8 cellular contexts compared by ENCODE assay signal in genomic region chr19:42528354-42529247, GRCh38. TPM values are rescaled to one million over a fixed set of nuclear protein-coding genes. Genes with fewer than 3 reads are reported as not detected.
DNase-seq lines count a peak whose midpoint lies in the region; ATAC-seq and TF ChIP-seq lines count a peak whose summit lies in the region.

CEACAM1 (minus strand) TSS chr19:42528481; CDS start chr19:42528374, 107 bp downstream.

- POLR2A ChIA-PET in CD8-positive, alpha-beta T cell (lab: Charles Lee): interaction anchor here (1.1 to 1.7 kb wide), 3 partner anchors 78 to 426 kb away, joined by 3 to 11 read pairs (median 3); no protein-coding TSS in a partner anchor

- 19 to 21% methylated on average over 2 to 4 of the region's 7 CpGs for WGBS in esophagus squamous epithelium, 2 donors

- peak within 1 kb of the TSS; percentile 72 for H3K4me3 Mint-ChIP-seq in CD8-positive, alpha-beta T cell

- intact Hi-C loops in CD8-positive, alpha-beta T cell (cut with DNase I, micrococcal nuclease): loop anchor here in 1 of 2 experiments (1.0 to 2.0 kb wide), 2 partner anchors 78 to 420 kb away; no protein-coding TSS in a partner anchor
- intact Hi-C loops in esophagus squamous epithelium (cut with DNase I): loop anchor here (2.0 kb wide), 1 partner anchor 78 kb away; no protein-coding TSS in a partner anchor

- no peaks in the 10 kb centered on the region for H3K36me3 Mint-ChIP-seq in CD8-positive, alpha-beta T cell

- peak within 1 kb of the TSS; percentile 45 for H3K4me3 ChIP-seq in CD8-positive, alpha-beta T cell (ENCODE audit: low read depth, low read length)
- H3K4me3 ChIP-seq in esophagus squamous epithelium (peak within 1 kb of the TSS; percentile 25 to 55 (median 34)), skin epidermis (peak within 1 kb of the TSS in 2 of 7 experiments; percentile 5 to 20)

- peak in 1 of 4 donors; percentile 60 for TF ChIP-seq POLR2A in esophagus squamous epithelium (IDR thresholded peaks at IDR 0.05)

- CTCF ChIA-PET in CD8-positive, alpha-beta T cell (lab: Charles Lee): interaction anchor here (0.6 to 6.4 kb wide), 21 partner anchors 10 to 493 kb away, joined by 3 to 115 read pairs (median 6); partner anchors contain the start of gene CXCL17

- H3K9me3 Mint-ChIP-seq in CD8-positive, alpha-beta T cell: no peaks in the 10 kb centered on the region

- H3K27me3 ChIP-seq in CD8-positive, alpha-beta T cell (ENCODE audit: insufficient read depth, low read length): no peaks in the 10 kb centered on the region
- H3K27me3 ChIP-seq in esophagus squamous epithelium: no peaks in the 10 kb centered on the region

- no peaks in the 10 kb centered on the region for H3K36me3 ChIP-seq in CD8-positive, alpha-beta T cell (ENCODE audit: insufficient read depth, low read length)
- no peaks in the 10 kb centered on the region for H3K36me3 ChIP-seq in esophagus squamous epithelium

- no peaks in the 10 kb centered on the region for H3K9me3 ChIP-seq in CD8-positive, alpha-beta T cell (ENCODE audit: low read length)
- H3K9me3 ChIP-seq in esophagus squamous epithelium: no peaks in the 10 kb centered on the region

- peaks cover 33% of the 10 kb centered on the region for H3K4me1 Mint-ChIP-seq in CD8-positive, alpha-beta T cell (ENCODE audit: low read depth)

- peak; percentile 66 for ATAC-seq in CD8-positive, alpha-beta T cell
- ATAC-seq in HG03432 (IDR thresholded peaks at IDR 0.05; ENCODE audit: unreplicated experiment) (peak; percentile 64), HG03097 (IDR thresholded peaks at IDR 0.05; ENCODE audit: low FRiP score, unreplicated experiment) (no peak)

- no peak within 1 kb of the TSS for H3K27ac ChIP-seq in CD8-positive, alpha-beta T cell (ENCODE audit: low read depth, low read length)
- H3K27ac ChIP-seq in esophagus squamous epithelium (peak within 1 kb of the TSS; percentile 77 to 86 (median 84)), skin epidermis (peak within 1 kb of the TSS in 17 of 21 experiments; percentile 6 to 84 (median 57))

- DNase-seq in CD8-positive, alpha-beta T cell: peak in 6 of 7 experiments; percentile 20 to 68 (median 42)
- DNase-seq in activated CD4-positive, alpha-beta T cell treated with anti-CD3 and anti-CD28 coated beads, Interleukin-2, amount 50 U/mL, for 4 hours: peak; percentile 39 to 53
- DNase-seq in esophagus squamous epithelium (lab: John Stamatoyannopoulos, UW) (no peak), DMS114 treated with DMSO at 0.1 percent for 48 hours (lab: John Stamatoyannopoulos, UW; ENCODE audit: unreplicated experiment) (no peak), NCI-H2081 treated with DMSO at 0.1 percent for 48 hours (lab: John Stamatoyannopoulos, UW) (no peak)

- no peaks in the 10 kb centered on the region for H3K27me3 Mint-ChIP-seq in CD8-positive, alpha-beta T cell (ENCODE audit: low read depth)

- H3K4me1 ChIP-seq in CD8-positive, alpha-beta T cell (ENCODE audit: insufficient read depth, low read length): peaks cover 17% of the 10 kb centered on the region
- H3K4me1 ChIP-seq in esophagus squamous epithelium: peaks cover 11 to 44% (median 11%) of the 10 kb centered on the region in 3 donors

- H3K27ac Mint-ChIP-seq in CD8-positive, alpha-beta T cell: peak within 1 kb of the TSS; percentile 55

- no peak for TF ChIP-seq CTCF in CD8-positive, alpha-beta T cell (IDR thresholded peaks at IDR 0.05)
- peak in 1 of 6 experiments; percentile 3 for TF ChIP-seq CTCF in esophagus squamous epithelium (IDR thresholded peaks at IDR 0.05)

RNA-seq across cellular contexts. Expression of gene CEACAM1, which starts in this region (rescaled TPM):
- 1 to 10 TPM in 1 of 2 experiments, under 1 TPM in 1; 0.95 to 1.3 TPM for total RNA-seq in CD8-positive, alpha-beta T cell
- total RNA-seq in esophagus squamous epithelium: 100 to 1,000 TPM in 1 of 4 donors, 10 to 100 TPM in 3; 34.7 to 135 (median 67.3) TPM

Comparison
In these comparisons a context has a peak if more than half of its experiments do, and no peak if none do; other contexts are left out.
1. RNA of gene CEACAM1 (total RNA-seq): 34.7 to 135 TPM in esophagus squamous epithelium; 0.95 to 1.3 TPM in CD8-positive, alpha-beta T cell; every median in the first group is over 10 times any median in the second.
2. DNase-seq: peak in CD8-positive, alpha-beta T cell (6 of 7) and activated CD4-positive, alpha-beta T cell treated with anti-CD3 and anti-CD28 coated beads, Interleukin-2, amount 50 U/mL, for 4 hours (2 of 2); none in esophagus squamous epithelium (single experiment), DMS114 treated with DMSO at 0.1 percent for 48 hours (single experiment) and NCI-H2081 treated with DMSO at 0.1 percent for 48 hours (single experiment).